Comparison of ENCODE assay signal across 25 cellular contexts in genomic region chr4:83606898-83607297, GRCh38.
A peak's percentile ranks its signal among the peaks of the same experiment; 100 is the strongest.
DNase-seq lines count a peak whose midpoint lies in the region; ATAC-seq and TF ChIP-seq lines count a peak whose summit lies in the region.
"Had no signal": no experiment of that assay in that cellular context is flagged by ENCODE, and none has a peak within 500 bp of the region (broad histone marks: within the 10 kb centered on the region; RNA-seq: fewer than 3 reads in every experiment).

No MANE protein-coding gene starts in this region.

- H3K4me1 ChIP-seq in duodenal mucosa (ENCODE audit: control insufficient read depth in 1 of 2, insufficient read depth in 2 of 2, low read length in 2 of 2) (peaks cover 0 to 15% of the 10 kb centered on the region in 2 donors), gastrocnemius medialis (peaks cover 33 to 44% of the 10 kb centered on the region in 2 donors), uterus (no peaks in the 10 kb centered on the region)
- H3K4me1 ChIP-seq: SJCRH30 had no signal

- no peak for DNase-seq in gastrocnemius medialis
- no peak for DNase-seq in cortex of kidney (lab: John Stamatoyannopoulos, UW)
- no peak for DNase-seq in uterus
- DNase-seq: activated CD4-positive, alpha-beta T cell treated with anti-CD3 and anti-CD28 coated beads, Interleukin-2, amount 50 U/mL, for 48 hours; activated naive CD4-positive, alpha-beta T cell treated with Interleukin-2 at 50 U/mL for 16 hours; activated T-cell treated with anti-CD3 and anti-CD28 coated beads for 4 hours; AML-193; central memory CD4-positive, alpha-beta T cell; COR-L47; MG63; NCI-H1436 treated with DMSO at 0.1 percent for 48 hours; NCI-H748 treated with DMSO at 0.1 percent for 48 hours; occipital lobe; PC-3; SJCRH30; stimulated activated naive CD4-positive, alpha-beta T cell treated with Interleukin-2 at 50 U/mL for 16 hours; T-helper 17 cell; WERI-Rb-1 had no signal

- H3K9ac ChIP-seq in duodenal mucosa (ENCODE audit: low read depth in 1 of 2, low read length in 2 of 2): no peak overlapping the region

- intact Hi-C loops in gastrocnemius medialis (cut with DNase I; ENCODE audit: low total_unique reads): no loop called here
- intact Hi-C loops in uterus (cut with DNase I; ENCODE audit: low total_unique reads): no loop called here

- no peak for TF ChIP-seq CTCF in gastrocnemius medialis (IDR thresholded peaks at IDR 0.05 in 4 of 5, conservative IDR thresholded peaks at IDR 0.05 in 1 of 5)
- TF ChIP-seq CTCF in uterus (IDR thresholded peaks at IDR 0.05): no peak

- no peaks in the 10 kb centered on the region for H3K27me3 ChIP-seq in duodenal mucosa (ENCODE audit: control insufficient read depth in 1 of 2, insufficient read depth in 2 of 2, low read length in 2 of 2)
- H3K27me3 ChIP-seq in gastrocnemius medialis: no peaks in the 10 kb centered on the region
- H3K27me3 ChIP-seq in uterus: no peaks in the 10 kb centered on the region
- H3K27me3 ChIP-seq: esophagus muscularis mucosa, MG63, SJCRH30, tibial nerve had no signal

- peak; percentile 42 for ATAC-seq in GM18868 (IDR thresholded peaks at IDR 0.05; ENCODE audit: unreplicated experiment)
- ATAC-seq in HG02588 (IDR thresholded peaks at IDR 0.05; ENCODE audit: unreplicated experiment): peak; percentile 66
- peak in 1 of 2 donors; percentile 25 for ATAC-seq in gastrocnemius medialis
- no peak for ATAC-seq in HG03457 (IDR thresholded peaks at IDR 0.05; ENCODE audit: unreplicated experiment)
- ATAC-seq: PC-3, sciatic nerve, T-helper 17 cell had no signal

- H3K9me3 ChIP-seq in duodenal mucosa (ENCODE audit: control insufficient read depth in 1 of 2, low read length in 2 of 2) (no peaks in the 10 kb centered on the region), gastrocnemius medialis (no peaks in the 10 kb centered on the region), uterus (no peaks in the 10 kb centered on the region)
- H3K9me3 ChIP-seq: MG63, SJCRH30 had no signal

- H3K36me3 ChIP-seq in duodenal mucosa (ENCODE audit: control insufficient read depth in 1 of 2, insufficient read depth in 2 of 2, low read length in 2 of 2) (peaks cover 0 to 3% of the 10 kb centered on the region in 2 donors), gastrocnemius medialis (no peaks in the 10 kb centered on the region), uterus (no peaks in the 10 kb centered on the region)
- H3K36me3 ChIP-seq: MG63, SJCRH30, tibial nerve, WERI-Rb-1 had no signal

- peak overlapping the region; percentile 20 for H3K27ac ChIP-seq in duodenal mucosa (ENCODE audit: low read depth, low read length)
- peak overlapping the region; percentile 62 to 79 (median 74) for H3K27ac ChIP-seq in gastrocnemius medialis
- no peak overlapping the region for H3K27ac ChIP-seq in uterus
- H3K27ac ChIP-seq: esophagus muscularis mucosa, SJCRH30, tibial nerve, WERI-Rb-1 had no signal

- in situ Hi-C loops in gastrocnemius medialis (cut with MboI; ENCODE audit: low sequenced_read_pairs in 4 of 4): no loop called here

- TF ChIP-seq POLR2A in gastrocnemius medialis (IDR thresholded peaks at IDR 0.05) (no peak), uterus (IDR thresholded peaks at IDR 0.05) (no peak)

- H3K4me3 ChIP-seq in duodenal mucosa (ENCODE audit: low read depth in 1 of 2, low read length in 2 of 2): no peak overlapping the region
- H3K4me3 ChIP-seq in gastrocnemius medialis: no peak overlapping the region
- no peak overlapping the region for H3K4me3 ChIP-seq in uterus
- H3K4me3 ChIP-seq: esophagus muscularis mucosa, MG63, SJCRH30, tibial nerve had no signal

Comparison
In these comparisons a context has a peak if more than half of its experiments do, and no peak if none do; other contexts are left out.
1. H3K27ac ChIP-seq: peak in duodenal mucosa (single experiment) and gastrocnemius medialis (4 of 4); none in uterus (0 of 2).